ENCODE assay signal across 8 cellular contexts in genomic region chr13:108217307-108218043, GRCh38. TPM values are rescaled to one million over a fixed set of nuclear protein-coding genes. Genes with fewer than 3 reads are reported as not detected.
DNase-seq lines count a peak whose midpoint lies in the region; ATAC-seq, FAIRE-seq and TF ChIP-seq lines count a peak whose summit lies in the region.
"Not testable (repeated sequence)": the region's sequence is repeated elsewhere in the genome, so short reads cannot be mapped to it uniquely, and the experiment has no call there.

No MANE protein-coding gene starts in this region.

- H3K27me3 ChIP-seq in CD4-positive, CD25-positive, alpha-beta regulatory T cell (ENCODE audit: control insufficient read depth, insufficient read depth, low read length); HL-60 (ENCODE audit: insufficient read depth, poor library complexity, severe bottlenecking); SJSA1 (replicated peaks); endothelial cell of umbilical vein (ENCODE audit: control insufficient read depth in 2 of 2, insufficient read depth in 2 of 2, low read length in 2 of 2); neuron (ENCODE audit: insufficient read depth, low read length): not testable (repeated sequence)

- peaks cover 43% of the 10 kb centered on the region for H3K79me2 ChIP-seq in endothelial cell of umbilical vein (ENCODE audit: control insufficient read depth, insufficient read depth, low read length)

- CTCF ChIA-PET in endothelial cell of umbilical vein (lab: Charles Lee): not testable (repeated sequence)

- H3K27me3 Mint-ChIP-seq in CD4-positive, CD25-positive, alpha-beta regulatory T cell; activated naive CD8-positive, alpha-beta T cell treated with anti-CD3 and anti-CD28 coated beads, Interleukin-2, amount 10 ng/mL, durations not matched to agents 7 days and 5 days: not testable (repeated sequence)

- H3K4me1 ChIP-seq in CD4-positive, CD25-positive, alpha-beta regulatory T cell (ENCODE audit: control insufficient read depth, insufficient read depth, low read length, poor library complexity, severe bottlenecking): peaks cover 62% of the 10 kb centered on the region
- H3K4me1 ChIP-seq in SJSA1 (replicated peaks) (peaks cover 19% of the 10 kb centered on the region), endothelial cell of umbilical vein (ENCODE audit: control insufficient read depth, extremely low read depth, insufficient read depth, low read length) (peaks cover 18% of the 10 kb centered on the region), neuron (ENCODE audit: insufficient read depth, low read length) (peaks cover 28% of the 10 kb centered on the region)

- H3K4me3 Mint-ChIP-seq in CD4-positive, CD25-positive, alpha-beta regulatory T cell: peak overlapping the region; percentile 95 to 99 (median 98)
- peak overlapping the region; percentile 96 for H3K4me3 Mint-ChIP-seq in activated naive CD8-positive, alpha-beta T cell treated with anti-CD3 and anti-CD28 coated beads, Interleukin-2, amount 10 ng/mL, durations not matched to agents 7 days and 5 days

- H3K9me1 ChIP-seq in endothelial cell of umbilical vein (replicated peaks; ENCODE audit: control insufficient read depth, extremely low read depth, insufficient read depth, low read length): not testable (repeated sequence)

- peak overlapping the region; percentile 88 for H3K9ac ChIP-seq in endothelial cell of umbilical vein (replicated peaks; ENCODE audit: extremely low read depth, insufficient read depth, low read length)

- not testable (repeated sequence) for H3K9me3 ChIP-seq in CD4-positive, CD25-positive, alpha-beta regulatory T cell (ENCODE audit: control insufficient read depth in 2 of 2, low read length in 2 of 2); SJSA1 (replicated peaks); endothelial cell of umbilical vein (replicated peaks; ENCODE audit: control insufficient read depth, insufficient read depth, low read length); neuron (ENCODE audit: low read length)

- peak overlapping the region; percentile 98 for H3K4me3 ChIP-seq in CD4-positive, CD25-positive, alpha-beta regulatory T cell (ENCODE audit: low read depth, low read length)
- H3K4me3 ChIP-seq in HL-60 (replicated peaks; ENCODE audit: insufficient read depth, low read length) (peak overlapping the region; percentile 92), SJSA1 (peak overlapping the region; percentile 89), endothelial cell of umbilical vein (replicated peaks in 1 of 3; ENCODE audit: insufficient read depth in 1 of 3, low read depth in 1 of 3, low read length in 3 of 3) (peak overlapping the region; percentile 74 to 81 (median 74)), neuron (ENCODE audit: low read length) (peak overlapping the region; percentile 72)

- dilution Hi-C loops in endothelial cell of umbilical vein (cut with MboI; ENCODE audit: extremely low pct_ligation_motif_present, low sequenced_read_pairs): not testable (repeated sequence)

- peaks cover 44 to 67% (median 60%) of the 10 kb centered on the region in 4 donors for H3K4me1 Mint-ChIP-seq in CD4-positive, CD25-positive, alpha-beta regulatory T cell
- peaks cover 37% of the 10 kb centered on the region for H3K4me1 Mint-ChIP-seq in activated naive CD8-positive, alpha-beta T cell treated with anti-CD3 and anti-CD28 coated beads, Interleukin-2, amount 10 ng/mL, durations not matched to agents 7 days and 5 days

- FAIRE-seq in endothelial cell of umbilical vein (lab: Jason Lieb, UNC): not testable (repeated sequence)
- peak; percentile 56 for FAIRE-seq in islet of Langerhans (lab: Jason Lieb, UNC)

- not testable (repeated sequence) for DNase-seq in CD4-positive, CD25-positive, alpha-beta regulatory T cell; HL-60 (ENCODE audit: low read depth in 1 of 2, low spot score in 1 of 2); SJSA1 (ENCODE audit: low read depth in 1 of 2, low spot score in 2 of 2); activated naive CD8-positive, alpha-beta T cell treated with anti-CD3 and anti-CD28 coated beads, Interleukin-2, amount 10 ng/mL, durations not matched to agents 7 days and 5 days; endothelial cell of umbilical vein (ENCODE audit: low read depth, low spot score)

- H3K36me3 ChIP-seq in CD4-positive, CD25-positive, alpha-beta regulatory T cell (ENCODE audit: control insufficient read depth, insufficient read depth, low read length); SJSA1; endothelial cell of umbilical vein (ENCODE audit: control insufficient read depth in 2 of 2, extremely low read depth in 1 of 2, insufficient read depth in 2 of 2, low read length in 2 of 2); neuron (ENCODE audit: insufficient read depth, low read length): not testable (repeated sequence)

- H3K9me3 Mint-ChIP-seq in CD4-positive, CD25-positive, alpha-beta regulatory T cell; activated naive CD8-positive, alpha-beta T cell treated with anti-CD3 and anti-CD28 coated beads, Interleukin-2, amount 10 ng/mL, durations not matched to agents 7 days and 5 days: not testable (repeated sequence)

- intact Hi-C loops in endothelial cell of umbilical vein (cut with micrococcal nuclease): loop anchor here (1.0 to 10.0 kb wide), 4 partner anchors 943 to 1570 kb away; partner anchors contain the start of gene IRS2

- H2AFZ ChIP-seq in endothelial cell of umbilical vein (ENCODE audit: low read depth, low read length) (peak overlapping the region; percentile 86), neuron (ENCODE audit: low read depth, low read length) (peak overlapping the region; percentile 59)

- ATAC-seq in CD4-positive, CD25-positive, alpha-beta regulatory T cell (ENCODE audit: low read depth in 2 of 2); activated naive CD8-positive, alpha-beta T cell treated with anti-CD3 and anti-CD28 coated beads, Interleukin-2, amount 10 ng/mL, durations not matched to agents 7 days and 5 days (ENCODE audit: low read depth): not testable (repeated sequence)

- peak overlapping the region; percentile 86 for H3K27ac ChIP-seq in CD4-positive, CD25-positive, alpha-beta regulatory T cell (ENCODE audit: insufficient read depth, low read length, poor library complexity, severe bottlenecking)
- H3K27ac ChIP-seq in HL-60 (replicated peaks) (peak overlapping the region; percentile 94), SJSA1 (peak overlapping the region; percentile 57), endothelial cell of umbilical vein (ENCODE audit: insufficient read depth, low read depth, low read length) (peak overlapping the region; percentile 85), temporal lobe (ENCODE audit: low read depth, low read length) (peak overlapping the region; percentile 81)

- not testable (repeated sequence) for H3K36me3 Mint-ChIP-seq in CD4-positive, CD25-positive, alpha-beta regulatory T cell; activated naive CD8-positive, alpha-beta T cell treated with anti-CD3 and anti-CD28 coated beads, Interleukin-2, amount 10 ng/mL, durations not matched to agents 7 days and 5 days

- peak overlapping the region; percentile 96 to 98 (median 97) for H3K27ac Mint-ChIP-seq in CD4-positive, CD25-positive, alpha-beta regulatory T cell
- H3K27ac Mint-ChIP-seq in activated naive CD8-positive, alpha-beta T cell treated with anti-CD3 and anti-CD28 coated beads, Interleukin-2, amount 10 ng/mL, durations not matched to agents 7 days and 5 days: peak overlapping the region; percentile 95

- peak overlapping the region; percentile 92 for H3K4me2 ChIP-seq in endothelial cell of umbilical vein (ENCODE audit: insufficient read depth, low read length)

- TSS peak; percentile 50 for BruUV-seq in endothelial cell of umbilical vein (replicated peaks; lab: Mats Ljungman, UMichigan)

- not testable (repeated sequence) for TF ChIP-seq CTCF in HL-60 (IDR thresholded peaks at IDR 0.05; ENCODE audit: insufficient read depth, low read length); endothelial cell of umbilical vein (IDR thresholded peaks at IDR 0.05; ENCODE audit: extremely low read depth in 1 of 2, insufficient read depth in 1 of 2, low read depth in 1 of 2, low read length in 2 of 2)

- TF ChIP-seq POLR2A in endothelial cell of umbilical vein (IDR thresholded peaks at IDR 0.05; ENCODE audit: low read depth, low read length): not testable (repeated sequence)

- not testable (repeated sequence) for H4K20me1 ChIP-seq in endothelial cell of umbilical vein (replicated peaks; ENCODE audit: control insufficient read depth, extremely low read depth, insufficient read depth, low read length)

- POLR2A ChIA-PET in activated naive CD8-positive, alpha-beta T cell treated with anti-CD3 and anti-CD28 coated beads, Interleukin-2, amount 10 ng/mL, durations not matched to agents 7 days and 5 days (lab: Charles Lee): interaction anchor here (0.6 to 1.3 kb wide), 2 partner anchors 36 to 52 kb away, joined by 3 to 10 read pairs; partner anchors contain the start of gene TNFSF13B
- POLR2A ChIA-PET in endothelial cell of umbilical vein (lab: Charles Lee): not testable (repeated sequence)

RNA-seq across cellular contexts. Expression of gene ABHD13, which starts 0.7 kb away (rescaled TPM):
- 17.0 TPM for total RNA-seq in CD4-positive, CD25-positive, alpha-beta regulatory T cell
- 10 to 100 TPM; 10.3 to 14.7 (median 13.4) TPM for polyA plus RNA-seq in CD4-positive, CD25-positive, alpha-beta regulatory T cell
- 14.8 and 17.9 TPM in 2 replicates for total RNA-seq in SJSA1 (2014; rRNA removed; shearing (Covaris generic))
- total RNA-seq in activated naive CD8-positive, alpha-beta T cell treated with anti-CD3 and anti-CD28 coated beads, Interleukin-2, amount 10 ng/mL, durations not matched to agents 7 days and 5 days: 10 to 100 TPM; 10.1 to 11.5 TPM
- total RNA-seq in endothelial cell of umbilical vein (6.2 and 7.2 TPM in 2 replicates), temporal lobe (11.1 TPM)
- polyA plus RNA-seq in endothelial cell of umbilical vein: 2.9 and 3.9 TPM in 2 replicates
- polyA plus RNA-seq in endothelial cell of umbilical vein (2011; cell fraction: cytosol; rRNA removed): 3.2 and 3.4 TPM in 2 replicates
- polyA plus RNA-seq in endothelial cell of umbilical vein (2011; cell fraction: nucleus; rRNA removed): 3.2 and 4.0 TPM in 2 replicates
- 6.9 and 8.0 TPM in 2 replicates for polyA plus RNA-seq in endothelial cell of umbilical vein (2012)
- polyA minus RNA-seq in endothelial cell of umbilical vein: 3.3 and 3.4 TPM in 2 replicates
- polyA minus RNA-seq in endothelial cell of umbilical vein (2011; cell fraction: cytosol; rRNA and poly(A)+ RNA removed): 1.9 TPM
- 10.1 and 14.4 TPM in 2 replicates for polyA minus RNA-seq in endothelial cell of umbilical vein (2011; cell fraction: nucleus; rRNA and poly(A)+ RNA removed)

RNA-seq across cellular contexts. Expression of gene LIG4, which starts 2.1 kb away (rescaled TPM):
- total RNA-seq in CD4-positive, CD25-positive, alpha-beta regulatory T cell: 6.3 TPM
- 1 to 10 TPM; 3.5 to 8.6 (median 4.2) TPM for polyA plus RNA-seq in CD4-positive, CD25-positive, alpha-beta regulatory T cell
- 23.1 and 24.5 TPM in 2 replicates for total RNA-seq in SJSA1 (2014; rRNA removed; shearing (Covaris generic))
- 10 to 100 TPM; 10.7 to 11.4 TPM for total RNA-seq in activated naive CD8-positive, alpha-beta T cell treated with anti-CD3 and anti-CD28 coated beads, Interleukin-2, amount 10 ng/mL, durations not matched to agents 7 days and 5 days
- total RNA-seq in endothelial cell of umbilical vein (9.2 and 10.9 TPM in 2 replicates), temporal lobe (13.8 TPM)
- polyA plus RNA-seq in endothelial cell of umbilical vein: 2.4 and 3.0 TPM in 2 replicates
- polyA plus RNA-seq in endothelial cell of umbilical vein (2011; cell fraction: cytosol; rRNA removed): 4.5 and 4.6 TPM in 2 replicates
- 7.4 and 10.1 TPM in 2 replicates for polyA plus RNA-seq in endothelial cell of umbilical vein (2011; cell fraction: nucleus; rRNA removed)
- polyA plus RNA-seq in endothelial cell of umbilical vein (2012): 9.6 and 12.9 TPM in 2 replicates
- 5.2 and 5.8 TPM in 2 replicates for polyA minus RNA-seq in endothelial cell of umbilical vein
- 3.8 TPM for polyA minus RNA-seq in endothelial cell of umbilical vein (2011; cell fraction: cytosol; rRNA and poly(A)+ RNA removed)
- polyA minus RNA-seq in endothelial cell of umbilical vein (2011; cell fraction: nucleus; rRNA and poly(A)+ RNA removed): 2.9 and 5.7 TPM in 2 replicates

RNA-seq across cellular contexts. Expression of gene TNFSF13B, which starts 52.0 kb away (rescaled TPM):
- total RNA-seq in CD4-positive, CD25-positive, alpha-beta regulatory T cell: 5.4 TPM
- polyA plus RNA-seq in CD4-positive, CD25-positive, alpha-beta regulatory T cell: 10 to 100 TPM; 19.9 to 39.8 (median 21.8) TPM
- 0.11 TPM in 1 of 2 replicates, not detected in the other for total RNA-seq in SJSA1 (2014; rRNA removed; shearing (Covaris generic))
- 10 to 100 TPM; 11.5 to 11.8 TPM for total RNA-seq in activated naive CD8-positive, alpha-beta T cell treated with anti-CD3 and anti-CD28 coated beads, Interleukin-2, amount 10 ng/mL, durations not matched to agents 7 days and 5 days
- total RNA-seq in endothelial cell of umbilical vein: 1.2 and 1.4 TPM in 2 replicates
- 0.08 and 0.18 TPM in 2 replicates for polyA plus RNA-seq in endothelial cell of umbilical vein
- polyA plus RNA-seq in endothelial cell of umbilical vein (2011; cell fraction: cytosol; rRNA removed): 0.06 TPM in 1 of 2 replicates, not detected in the other
- 2.0 and 4.5 TPM in 2 replicates for polyA plus RNA-seq in endothelial cell of umbilical vein (2011; cell fraction: nucleus; rRNA removed)
- 0.44 TPM in 1 of 2 replicates, not detected in the other for polyA plus RNA-seq in endothelial cell of umbilical vein (2012)
- 4.4 TPM in 1 of 2 replicates, not detected in the other for polyA minus RNA-seq in endothelial cell of umbilical vein
- polyA minus RNA-seq in endothelial cell of umbilical vein (2011; cell fraction: cytosol; rRNA and poly(A)+ RNA removed): not detected
- 5.0 and 5.2 TPM in 2 replicates for polyA minus RNA-seq in endothelial cell of umbilical vein (2011; cell fraction: nucleus; rRNA and poly(A)+ RNA removed)
- total RNA-seq in temporal lobe: 0.74 TPM
